10 cellular contexts compared by ENCODE assay signal in genomic region chr10:124975977-124976514, GRCh38. TPM values are rescaled to one million over a fixed set of nuclear protein-coding genes. Genes with fewer than 3 reads are reported as not detected.
A peak's percentile ranks its signal among the peaks of the same experiment; 100 is the strongest.
DNase-seq lines count a peak whose midpoint lies in the region; ATAC-seq and TF ChIP-seq lines count a peak whose summit lies in the region.
"Had no signal": no experiment of that assay in that cellular context is flagged by ENCODE, and none has a peak within 500 bp of the region (broad histone marks: within the 10 kb centered on the region; RNA-seq: fewer than 3 reads in every experiment).

No MANE protein-coding gene starts in this region.

- peak overlapping the region; percentile 45 to 67 for H3K27ac Mint-ChIP-seq in activated naive CD4-positive, alpha-beta T cell treated with anti-CD3 and anti-CD28 coated beads, Interleukin-2, amount 50 U/mL, for 72 hours
- peak overlapping the region; percentile 84 for H3K27ac Mint-ChIP-seq in central memory CD8-positive, alpha-beta T cell (ENCODE audit: low read depth)

- no peaks in the 10 kb centered on the region for H3K9me3 ChIP-seq in upper lobe of right lung
- no peaks in the 10 kb centered on the region for H3K9me3 ChIP-seq in MG63
- no peaks in the 10 kb centered on the region for H3K9me3 ChIP-seq in stomach

- no peaks in the 10 kb centered on the region for H3K9me3 Mint-ChIP-seq in activated naive CD4-positive, alpha-beta T cell treated with anti-CD3 and anti-CD28 coated beads, Interleukin-2, amount 50 U/mL, for 72 hours
- no peaks in the 10 kb centered on the region for H3K9me3 Mint-ChIP-seq in central memory CD8-positive, alpha-beta T cell

- no peak for TF ChIP-seq POLR2A in stomach (IDR thresholded peaks at IDR 0.05)

- no peak overlapping the region for H3K27ac ChIP-seq in upper lobe of right lung
- no peak overlapping the region for H3K27ac ChIP-seq in stomach
- H3K27ac ChIP-seq: hepatocyte had no signal

- ATAC-seq in activated naive CD4-positive, alpha-beta T cell treated with anti-CD3 and anti-CD28 coated beads, Interleukin-2, amount 50 U/mL, for 72 hours: peak; percentile 95 to 96
- ATAC-seq in HG03175 (IDR thresholded peaks at IDR 0.05; ENCODE audit: unreplicated experiment) (peak; percentile 94), upper lobe of right lung (peak; percentile 59)
- peak; percentile 86 for ATAC-seq in central memory CD8-positive, alpha-beta T cell (replicated peaks; ENCODE audit: extremely low read depth, poor library complexity, severe bottlenecking)

- WGBS in stomach, 5 donors: 78 to 88% (median 83%) methylated on average over 5 of the region's 5 CpGs

- H3K27me3 ChIP-seq in upper lobe of right lung (no peaks in the 10 kb centered on the region), MG63 (no peaks in the 10 kb centered on the region), stomach (no peaks in the 10 kb centered on the region)
- H3K27me3 ChIP-seq: hepatocyte had no signal

- TF ChIP-seq CTCF in upper lobe of right lung (IDR thresholded peaks at IDR 0.05): no peak
- no peak for TF ChIP-seq CTCF in stomach (IDR thresholded peaks at IDR 0.05)

- H3K27me3 Mint-ChIP-seq in central memory CD8-positive, alpha-beta T cell: no peaks in the 10 kb centered on the region

- no peak for TF ChIP-seq EP300 in stomach (IDR thresholded peaks at IDR 0.05)

- intact Hi-C loops in upper lobe of right lung (cut with DNase I): no loop called here
- intact Hi-C loops in stomach (cut with DNase I; ENCODE audit: low total_unique reads): no loop called here

- H3K4me3 ChIP-seq in upper lobe of right lung (no peak overlapping the region), MG63 (no peak overlapping the region), stomach (no peak overlapping the region)
- H3K4me3 ChIP-seq: hepatocyte had no signal

- H3K4me3 Mint-ChIP-seq in central memory CD8-positive, alpha-beta T cell: peak overlapping the region; percentile 15

- peaks cover 39% of the 10 kb centered on the region for H3K4me1 Mint-ChIP-seq in central memory CD8-positive, alpha-beta T cell

- peaks cover 0 to 5% of the 10 kb centered on the region in 2 donors for H3K36me3 Mint-ChIP-seq in activated naive CD4-positive, alpha-beta T cell treated with anti-CD3 and anti-CD28 coated beads, Interleukin-2, amount 50 U/mL, for 72 hours
- H3K36me3 Mint-ChIP-seq in central memory CD8-positive, alpha-beta T cell (ENCODE audit: insufficient read depth): peaks cover 27% of the 10 kb centered on the region

- peaks cover 53% of the 10 kb centered on the region for H3K36me3 ChIP-seq in upper lobe of right lung
- peaks cover 44% of the 10 kb centered on the region for H3K36me3 ChIP-seq in MG63
- H3K36me3 ChIP-seq in stomach: peaks cover 5 to 56% (median 33%) of the 10 kb centered on the region in 4 donors

- DNase-seq in activated naive CD4-positive, alpha-beta T cell treated with anti-CD3 and anti-CD28 coated beads, Interleukin-2, amount 50 U/mL, for 72 hours (ENCODE audit: low spot score in 2 of 2): no peak
- no peak for DNase-seq in activated naive CD4-positive, alpha-beta T cell treated with Interleukin-2 at 50 U/mL for 16 hours
- no peak for DNase-seq in central memory CD8-positive, alpha-beta T cell (ENCODE audit: low spot score in 2 of 2)
- DNase-seq in upper lobe of right lung: no peak
- DNase-seq in MG63: no peak
- DNase-seq in stomach: no peak
- no peak for DNase-seq in middle frontal gyrus (ENCODE audit: extremely low spot score, low spot score)
- DNase-seq: cortex of kidney had no signal

- peaks cover 10% of the 10 kb centered on the region for H3K4me1 ChIP-seq in upper lobe of right lung
- peaks cover 6 to 27% (median 17%) of the 10 kb centered on the region in 4 donors for H3K4me1 ChIP-seq in stomach

RNA-seq across cellular contexts. Expression of gene ZRANB1, which starts 34.1 kb away (rescaled TPM):
- 10 to 100 TPM; 10.4 to 12.3 TPM for total RNA-seq in activated naive CD4-positive, alpha-beta T cell treated with anti-CD3 and anti-CD28 coated beads, Interleukin-2, amount 50 U/mL, for 72 hours
- total RNA-seq in upper lobe of right lung (20.5 TPM), stomach (10 to 100 TPM in 4 of 5 donors, 1 to 10 TPM in 1; 9.3 to 63.7 (median 11.6) TPM)
- 20.9 and 24.4 TPM in 2 replicates for total RNA-seq in MG63 (2014; rRNA removed; shearing (Covaris generic); ENCODE audit: low replicate concordance)
- 10 to 100 TPM in 1 of 3 donors, 1 to 10 TPM in 2; 7.0 to 15.0 (median 9.1) TPM for polyA plus RNA-seq in stomach
